ENCODE assay signal across 1 cellular context in the genomic region with DNA sequence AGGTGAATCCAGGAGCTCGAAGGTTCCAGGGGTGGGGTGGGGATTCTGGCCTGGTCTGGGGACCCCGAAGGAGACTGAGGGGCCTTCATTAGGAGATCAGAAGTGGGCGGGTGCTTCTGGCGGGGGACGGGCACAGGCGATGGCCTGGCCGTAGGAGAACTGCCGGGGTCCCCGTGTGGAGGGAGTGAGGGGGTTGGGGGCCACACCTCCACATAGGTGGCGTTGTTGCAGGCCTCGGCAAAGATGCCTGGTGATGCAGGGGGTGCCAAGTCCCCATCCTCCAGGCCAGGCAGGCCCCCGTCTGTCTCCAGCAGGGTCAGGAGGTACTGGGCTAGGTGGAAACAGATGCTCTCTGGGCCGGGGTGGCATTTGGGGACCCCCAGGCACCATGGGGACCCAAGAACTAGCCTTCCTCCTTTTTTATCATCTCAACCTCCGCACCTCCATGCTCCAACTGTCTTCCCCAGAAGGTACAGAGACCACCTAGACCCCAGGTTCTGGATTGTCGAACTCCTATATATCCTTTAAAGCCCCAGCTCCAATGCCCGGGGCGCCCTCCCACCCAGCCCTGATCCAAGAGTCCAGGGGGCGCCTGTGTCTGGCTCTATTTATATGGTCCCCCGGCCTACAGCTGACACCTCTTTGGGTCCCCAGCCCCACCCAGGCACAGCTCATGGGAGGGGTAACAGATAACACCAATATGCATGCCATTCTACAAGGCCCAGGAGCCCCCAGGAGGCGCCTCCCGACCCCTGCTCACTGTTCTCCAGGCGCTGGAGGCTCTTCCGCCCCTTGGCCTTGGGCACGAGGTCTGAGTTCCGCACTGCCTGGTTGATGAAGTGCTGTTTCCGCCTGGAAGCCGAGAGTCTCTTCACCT.
TF ChIP-seq lines count a peak whose summit lies in the region.

No MANE protein-coding gene starts in this region.

TF ChIP-seq in HepG2, 621 proteins besides CTCF, POLR2A, EP300 and RAD21:
- TF ChIP-seq, protein P1, sequence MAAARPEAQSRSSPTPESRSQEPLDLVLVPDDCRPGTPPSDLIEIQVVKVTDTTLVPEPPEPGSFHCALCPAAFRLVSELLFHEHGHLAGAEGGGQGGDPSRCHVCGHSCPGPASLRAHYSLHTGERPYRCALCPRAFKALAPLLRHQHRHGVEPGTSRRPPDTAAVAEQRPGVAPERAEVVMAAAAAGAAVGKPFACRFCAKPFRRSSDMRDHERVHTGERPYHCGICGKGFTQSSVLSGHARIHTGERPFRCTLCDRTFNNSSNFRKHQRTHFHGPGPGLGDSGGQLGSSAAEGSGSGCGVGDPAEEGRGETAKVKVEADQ (CRISPR knock-in tag; IDR thresholded peaks at IDR 0.05; ENCODE audit: borderline replicate concordance) = no peak
- TF ChIP-seq ZSCAN29 (CRISPR knock-in tag; conservative IDR thresholded peaks at IDR 0.05) = no peak
- TF ChIP-seq, protein P2, sequence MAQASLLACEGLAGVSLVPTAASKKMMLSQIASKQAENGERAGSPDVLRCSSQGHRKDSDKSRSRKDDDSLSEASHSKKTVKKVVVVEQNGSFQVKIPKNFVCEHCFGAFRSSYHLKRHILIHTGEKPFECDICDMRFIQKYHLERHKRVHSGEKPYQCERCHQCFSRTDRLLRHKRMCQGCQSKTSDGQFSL (CRISPR knock-in tag; IDR thresholded peaks at IDR 0.05) = no peak
- no peak for TF ChIP-seq ZNF12 (CRISPR knock-in tag; IDR thresholded peaks at IDR 0.05)
- TF ChIP-seq, protein P3, sequence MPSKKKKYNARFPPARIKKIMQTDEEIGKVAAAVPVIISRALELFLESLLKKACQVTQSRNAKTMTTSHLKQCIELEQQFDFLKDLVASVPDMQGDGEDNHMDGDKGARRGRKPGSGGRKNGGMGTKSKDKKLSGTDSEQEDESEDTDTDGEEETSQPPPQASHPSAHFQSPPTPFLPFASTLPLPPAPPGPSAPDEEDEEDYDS (CRISPR knock-in tag; IDR thresholded peaks at IDR 0.05) = no peak
- TF ChIP-seq ZNF367 (CRISPR knock-in tag; IDR thresholded peaks at IDR 0.05; ENCODE audit: borderline replicate concordance) = no peak
- no peak for TF ChIP-seq FOXK2 (IDR thresholded peaks at IDR 0.05)
- TF ChIP-seq ZMYM2 (CRISPR knock-in tag; IDR thresholded peaks at IDR 0.05) = no peak
- TF ChIP-seq SP4 (CRISPR knock-in tag; IDR thresholded peaks at IDR 0.05) = no peak
- no peak for TF ChIP-seq ZNF652 (CRISPR knock-in tag; IDR thresholded peaks at IDR 0.05; ENCODE audit: borderline replicate concordance, low read depth)
- no peak for TF ChIP-seq U2AF2 (IDR thresholded peaks at IDR 0.05; ENCODE audit: low read depth, low read length)
- no peak for TF ChIP-seq SNAI1 (CRISPR knock-in tag; IDR thresholded peaks at IDR 0.05; ENCODE audit: borderline replicate concordance)
- TF ChIP-seq ZSCAN25 (CRISPR knock-in tag; IDR thresholded peaks at IDR 0.05) = no peak
- no peak for TF ChIP-seq ATF7 (IDR thresholded peaks at IDR 0.05)
- TF ChIP-seq ATF7 (CRISPR knock-in tag; IDR thresholded peaks at IDR 0.05) = no peak
- no peak for TF ChIP-seq NFYB (CRISPR knock-in tag; IDR thresholded peaks at IDR 0.05)
